In the genomic region with DNA sequence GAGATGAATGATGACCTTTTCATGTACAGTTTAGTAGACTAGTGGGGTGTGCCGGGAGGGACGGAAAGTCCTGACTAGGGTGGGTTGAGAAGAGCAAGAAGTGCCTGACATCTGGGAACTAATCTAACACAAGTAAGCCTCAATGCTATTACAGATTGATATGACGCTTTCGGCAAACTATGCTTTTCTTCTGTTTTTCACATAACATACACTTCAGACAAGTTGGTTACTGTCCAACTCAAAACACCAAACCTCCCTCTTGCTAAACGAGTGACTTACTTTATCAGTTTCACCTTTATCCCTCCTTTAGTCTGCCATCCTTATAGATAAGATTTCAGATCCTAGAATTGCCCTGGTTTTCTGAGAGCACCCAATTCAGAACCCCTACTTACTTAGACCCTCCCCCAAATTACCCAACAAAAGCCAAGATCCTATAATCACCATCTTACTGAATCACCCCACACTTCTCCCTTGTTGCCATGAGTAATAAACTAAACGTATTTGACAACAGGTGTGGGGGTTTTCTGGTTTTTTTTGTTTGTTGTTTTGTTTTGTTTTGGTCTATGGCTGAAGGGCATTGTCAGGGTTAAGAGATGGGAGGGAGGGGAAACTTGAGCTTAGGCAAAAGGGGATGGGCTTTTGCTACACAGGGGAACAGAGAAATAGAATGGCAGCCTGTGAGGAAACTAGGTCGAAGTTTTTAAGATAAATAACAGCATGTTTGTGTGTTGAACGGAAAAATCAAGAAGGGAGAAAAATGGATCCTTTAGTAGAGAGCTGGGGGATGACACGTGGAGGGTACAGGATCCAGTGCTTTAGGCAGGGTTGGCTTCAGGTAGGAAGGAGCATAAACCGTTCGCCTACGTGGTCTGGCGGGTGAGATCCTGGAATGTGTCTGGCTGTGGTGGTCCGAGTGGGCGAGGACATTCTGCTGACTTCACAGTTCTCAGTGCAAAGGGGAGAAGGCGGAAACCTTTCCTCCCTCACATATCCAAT, we compare ENCODE assay signal across 9 cellular contexts. TPM values are rescaled to one million over a fixed set of nuclear protein-coding genes. Genes with fewer than 3 reads are reported as not detected.
DNase-seq lines count a peak whose midpoint lies in the region; ATAC-seq, FAIRE-seq and TF ChIP-seq lines count a peak whose summit lies in the region.
"Had no signal": no experiment of that assay in that cellular context is flagged by ENCODE, and none has a peak within 500 bp of the region (broad histone marks: within the 10 kb centered on the region; RNA-seq: fewer than 3 reads in every experiment).

No MANE protein-coding gene starts in this region.

- H3K4me3 Mint-ChIP-seq in natural killer cell = no peak overlapping the region
- no peak overlapping the region for H3K4me3 Mint-ChIP-seq in natural killer cell treated with Interleukin-12 subunit alpha and Interleukin-12 subunit beta and Interleukin-15 and Interleukin-18, amount 100 ng/mL, for 72 hours
- H3K4me3 Mint-ChIP-seq: activated naive CD8-positive, alpha-beta T cell had no signal

- no peaks in the 10 kb centered on the region for H3K36me3 Mint-ChIP-seq in natural killer cell
- no peaks in the 10 kb centered on the region for H3K36me3 Mint-ChIP-seq in natural killer cell treated with Interleukin-12 subunit alpha and Interleukin-12 subunit beta and Interleukin-15 and Interleukin-18, amount 100 ng/mL, for 72 hours
- H3K36me3 Mint-ChIP-seq: activated naive CD8-positive, alpha-beta T cell had no signal

- peak; percentile 47 to 64 (median 49) for ATAC-seq in natural killer cell
- ATAC-seq in natural killer cell treated with Interleukin-12 subunit alpha and Interleukin-12 subunit beta and Interleukin-15 and Interleukin-18, amount 100 ng/mL, for 72 hours = no peak
- ATAC-seq in HG02610 (IDR thresholded peaks at IDR 0.05; ENCODE audit: unreplicated experiment) = no peak

- no peak for FAIRE-seq in frontal cortex (lab: Jason Lieb, UNC)

- H3K4me1 ChIP-seq in stomach smooth muscle (ENCODE audit: control insufficient read depth, insufficient read depth, low read length) = peaks cover 5% of the 10 kb centered on the region

- DNase-seq in natural killer cell = no peak
- no peak for DNase-seq in natural killer cell treated with Interleukin-12 subunit alpha and Interleukin-12 subunit beta and Interleukin-15 and Interleukin-18, amount 100 ng/mL, for 72 hours (ENCODE audit: low spot score)
- peak; percentile 68 for DNase-seq in islet precursor cell
- no peak for DNase-seq in NCI-H2081 (lab: John Stamatoyannopoulos, UW)
- DNase-seq in frontal cortex (ENCODE audit: low spot score in 2 of 2) = no peak

- no peaks in the 10 kb centered on the region for H3K9me3 ChIP-seq in stomach smooth muscle (ENCODE audit: control insufficient read depth in 2 of 2, low read length in 2 of 2)

- peaks cover under 1 to 4% of the 10 kb centered on the region in 2 donors for H3K4me1 Mint-ChIP-seq in natural killer cell
- peaks cover 10 to 11% of the 10 kb centered on the region in 2 donors for H3K4me1 Mint-ChIP-seq in natural killer cell treated with Interleukin-12 subunit alpha and Interleukin-12 subunit beta and Interleukin-15 and Interleukin-18, amount 100 ng/mL, for 72 hours (ENCODE audit: low read depth in 2 of 2)

- H3K27ac Mint-ChIP-seq in natural killer cell = no peak overlapping the region
- no peak overlapping the region for H3K27ac Mint-ChIP-seq in natural killer cell treated with Interleukin-12 subunit alpha and Interleukin-12 subunit beta and Interleukin-15 and Interleukin-18, amount 100 ng/mL, for 72 hours
- H3K27ac Mint-ChIP-seq: activated naive CD8-positive, alpha-beta T cell had no signal

- no peak for TF ChIP-seq CTCF in natural killer cell (IDR thresholded peaks at IDR 0.05)

- intact Hi-C loops in natural killer cell (cut with micrococcal nuclease) = loop anchor here (2.0 kb wide), 2 partner anchors 40 to 190 kb away; no protein-coding TSS in a partner anchor

- peak overlapping the region; percentile 54 for H3K27ac ChIP-seq in angular gyrus (ENCODE audit: low read depth, low read length)
- H3K27ac ChIP-seq in stomach smooth muscle (ENCODE audit: low read length) = peak overlapping the region; percentile 66

- peak overlapping the region; percentile 84 to 97 for H3K4me3 ChIP-seq in stomach smooth muscle (ENCODE audit: low read length in 2 of 2)

- H3K9me3 Mint-ChIP-seq in natural killer cell = no peaks in the 10 kb centered on the region
- no peaks in the 10 kb centered on the region for H3K9me3 Mint-ChIP-seq in natural killer cell treated with Interleukin-12 subunit alpha and Interleukin-12 subunit beta and Interleukin-15 and Interleukin-18, amount 100 ng/mL, for 72 hours

- no peaks in the 10 kb centered on the region for H3K27me3 ChIP-seq in stomach smooth muscle (ENCODE audit: control insufficient read depth in 1 of 2, insufficient read depth in 2 of 2, low read length in 2 of 2)

- peak overlapping the region; percentile 83 to 96 for H3K9ac ChIP-seq in stomach smooth muscle (ENCODE audit: low read length in 2 of 2)

- H3K27me3 Mint-ChIP-seq in natural killer cell (ENCODE audit: low read depth in 2 of 2) = no peaks in the 10 kb centered on the region
- no peaks in the 10 kb centered on the region for H3K27me3 Mint-ChIP-seq in natural killer cell treated with Interleukin-12 subunit alpha and Interleukin-12 subunit beta and Interleukin-15 and Interleukin-18, amount 100 ng/mL, for 72 hours
- H3K27me3 Mint-ChIP-seq: activated naive CD8-positive, alpha-beta T cell had no signal

- no peaks in the 10 kb centered on the region for H3K36me3 ChIP-seq in stomach smooth muscle (ENCODE audit: control insufficient read depth in 2 of 2, insufficient read depth in 2 of 2, low read length in 2 of 2)

RNA-seq across cellular contexts. Expression of a gene that starts 6.1 kb away (rescaled TPM):
- 100 to 1,000 TPM; 107 to 120 (median 115) TPM for total RNA-seq in natural killer cell
- total RNA-seq in natural killer cell treated with Interleukin-12 subunit alpha and Interleukin-12 subunit beta and Interleukin-15 and Interleukin-18, amount 100 ng/mL, for 72 hours = 100 to 1,000 TPM; 320 to 337 TPM
- 33.8 TPM for total RNA-seq in frontal cortex

RNA-seq across cellular contexts. Expression of a gene that starts 38.6 kb away (rescaled TPM):
- total RNA-seq in natural killer cell (10 to 100 TPM; 58.0 to 61.0 (median 60.7) TPM), frontal cortex (128 TPM)
- 10 to 100 TPM; 29.6 to 41.7 TPM for total RNA-seq in natural killer cell treated with Interleukin-12 subunit alpha and Interleukin-12 subunit beta and Interleukin-15 and Interleukin-18, amount 100 ng/mL, for 72 hours

RNA-seq across cellular contexts. Expression of a gene that starts 59.8 kb away (rescaled TPM):
- 100 to 1,000 TPM in 1 of 3 donors, 10 to 100 TPM in 2; 89.3 to 113 (median 90.1) TPM for total RNA-seq in natural killer cell
- 10 to 100 TPM; 33.0 to 35.6 TPM for total RNA-seq in natural killer cell treated with Interleukin-12 subunit alpha and Interleukin-12 subunit beta and Interleukin-15 and Interleukin-18, amount 100 ng/mL, for 72 hours
- total RNA-seq in frontal cortex = 59.1 TPM

Comparison
In these comparisons a context has a peak if more than half of its experiments do, and no peak if none do; other contexts are left out.
1. ATAC-seq: peak in natural killer cell (3 of 3); none in natural killer cell treated with Interleukin-12 subunit alpha and Interleukin-12 subunit beta and Interleukin-15 and Interleukin-18, amount 100 ng/mL, for 72 hours (0 of 2) and HG02610 (single experiment).